In the genomic region with DNA sequence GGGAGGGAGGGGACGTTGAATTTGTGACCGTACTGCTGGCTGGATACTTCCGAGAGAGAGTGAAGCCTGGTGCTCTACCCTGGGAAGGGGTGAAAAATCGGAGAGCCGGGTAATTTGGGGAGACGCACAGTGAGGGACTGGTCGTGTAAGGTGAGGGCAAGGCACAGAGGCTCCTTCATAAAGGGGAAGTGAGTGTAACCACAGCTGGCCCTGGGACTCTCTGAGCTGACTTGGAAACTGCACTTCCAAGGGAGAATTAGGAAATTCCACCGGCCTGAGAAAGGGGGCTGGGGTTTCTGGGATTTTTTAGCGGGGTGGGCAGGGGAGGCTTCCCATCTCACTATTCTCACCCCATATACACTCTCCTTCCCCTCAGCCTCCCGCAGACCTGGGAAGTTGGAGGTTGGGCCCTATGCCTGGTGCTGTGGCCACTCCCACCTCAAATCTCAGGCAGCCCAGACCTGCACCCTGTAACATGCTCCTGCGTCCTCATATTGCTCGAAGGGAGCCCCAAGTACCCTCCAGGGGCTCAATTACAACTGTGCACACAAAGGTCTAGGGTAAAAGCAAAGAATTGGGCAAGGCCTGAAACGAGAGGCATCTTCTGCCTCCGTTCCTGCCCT, we compare ENCODE assay signal across 8 cellular contexts.
A peak's percentile ranks its signal among the peaks of the same experiment; 100 is the strongest.
DNase-seq lines count a peak whose midpoint lies in the region; ATAC-seq lines count a peak whose summit lies in the region.

No MANE protein-coding gene starts in this region.

- H3K9me3 ChIP-seq in iPS-15b (ENCODE audit: control insufficient read depth, insufficient read depth, low read length), result no peaks in the 10 kb centered on the region

- H3K36me3 Mint-ChIP-seq in activated naive CD8-positive, alpha-beta T cell treated with anti-CD3 and anti-CD28 coated beads, Interleukin-2, amount 50 U/mL, for 24 hours (ENCODE audit: low read depth), result no peaks in the 10 kb centered on the region
- no peaks in the 10 kb centered on the region for H3K36me3 Mint-ChIP-seq in stimulated activated effector memory CD8-positive, alpha-beta T cell treated with anti-CD3 and anti-CD28 coated beads, Interleukin-12 subunit alpha, Interleukin-12 subunit beta, amount 100 ng/mL, for 72 hours

- H3K27ac Mint-ChIP-seq in activated naive CD8-positive, alpha-beta T cell treated with anti-CD3 and anti-CD28 coated beads, Interleukin-2, amount 50 U/mL, for 24 hours, result no peak overlapping the region
- peak overlapping the region; percentile 69 for H3K27ac Mint-ChIP-seq in stimulated activated effector memory CD8-positive, alpha-beta T cell treated with anti-CD3 and anti-CD28 coated beads, Interleukin-12 subunit alpha, Interleukin-12 subunit beta, amount 100 ng/mL, for 72 hours

- no peak for ATAC-seq in activated naive CD8-positive, alpha-beta T cell treated with anti-CD3 and anti-CD28 coated beads, Interleukin-2, amount 50 U/mL, for 24 hours
- no peak for ATAC-seq in stimulated activated effector memory CD8-positive, alpha-beta T cell treated with anti-CD3 and anti-CD28 coated beads, Interleukin-12 subunit alpha, Interleukin-12 subunit beta, amount 100 ng/mL, for 72 hours
- ATAC-seq in HG03108 (IDR thresholded peaks at IDR 0.05; ENCODE audit: unreplicated experiment) (no peak), HG02678 (IDR thresholded peaks at IDR 0.05; ENCODE audit: unreplicated experiment) (no peak)

- peaks cover 9% of the 10 kb centered on the region for H3K27me3 ChIP-seq in iPS-15b (ENCODE audit: control insufficient read depth, insufficient read depth, low read length)

- DNase-seq in KBM-7 (peak; percentile 53), GF-D8 (lab: John Stamatoyannopoulos, UW) (no peak)
- DNase-seq in activated naive CD8-positive, alpha-beta T cell treated with anti-CD3 and anti-CD28 coated beads, Interleukin-2, amount 50 U/mL, for 24 hours, result no peak
- no peak for DNase-seq in stimulated activated effector memory CD8-positive, alpha-beta T cell treated with anti-CD3 and anti-CD28 coated beads, Interleukin-12 subunit alpha, Interleukin-12 subunit beta, amount 100 ng/mL, for 72 hours (ENCODE audit: low spot score in 2 of 2)
- no peak for DNase-seq in activated effector memory CD4-positive, alpha-beta T cell treated with anti-CD3 and anti-CD28 coated beads, Interleukin-2, amount 50 U/mL, for 16 hours

- no peaks in the 10 kb centered on the region for H3K9me3 Mint-ChIP-seq in activated naive CD8-positive, alpha-beta T cell treated with anti-CD3 and anti-CD28 coated beads, Interleukin-2, amount 50 U/mL, for 24 hours
- H3K9me3 Mint-ChIP-seq in stimulated activated effector memory CD8-positive, alpha-beta T cell treated with anti-CD3 and anti-CD28 coated beads, Interleukin-12 subunit alpha, Interleukin-12 subunit beta, amount 100 ng/mL, for 72 hours, result no peaks in the 10 kb centered on the region

- H3K9ac ChIP-seq in iPS-15b (ENCODE audit: low read depth, low read length), result peak overlapping the region; percentile 48

- in situ Hi-C loops in KBM-7 (cut with MboI; ENCODE audit: low pct_unique_long_range_greater_than_20kb, low sequenced_read_pairs), result no loop called here

- peak overlapping the region; percentile 78 for H3K4me3 Mint-ChIP-seq in activated naive CD8-positive, alpha-beta T cell treated with anti-CD3 and anti-CD28 coated beads, Interleukin-2, amount 50 U/mL, for 24 hours
- peak overlapping the region; percentile 77 for H3K4me3 Mint-ChIP-seq in stimulated activated effector memory CD8-positive, alpha-beta T cell treated with anti-CD3 and anti-CD28 coated beads, Interleukin-12 subunit alpha, Interleukin-12 subunit beta, amount 100 ng/mL, for 72 hours

- H3K27me3 Mint-ChIP-seq in activated naive CD8-positive, alpha-beta T cell treated with anti-CD3 and anti-CD28 coated beads, Interleukin-2, amount 50 U/mL, for 24 hours, result peaks cover 22% of the 10 kb centered on the region

- H3K4me3 ChIP-seq in iPS-15b (ENCODE audit: low read depth, low read length), result peak overlapping the region; percentile 84

- no peaks in the 10 kb centered on the region for H3K36me3 ChIP-seq in iPS-15b (ENCODE audit: control insufficient read depth, insufficient read depth, low read length)

- H3K4me1 ChIP-seq in iPS-15b (ENCODE audit: control insufficient read depth, insufficient read depth, low read length), result peaks cover 43% of the 10 kb centered on the region

- peaks cover 12% of the 10 kb centered on the region for H3K4me1 Mint-ChIP-seq in activated naive CD8-positive, alpha-beta T cell treated with anti-CD3 and anti-CD28 coated beads, Interleukin-2, amount 50 U/mL, for 24 hours
- peaks cover 26% of the 10 kb centered on the region for H3K4me1 Mint-ChIP-seq in stimulated activated effector memory CD8-positive, alpha-beta T cell treated with anti-CD3 and anti-CD28 coated beads, Interleukin-12 subunit alpha, Interleukin-12 subunit beta, amount 100 ng/mL, for 72 hours
